In the genomic region with DNA sequence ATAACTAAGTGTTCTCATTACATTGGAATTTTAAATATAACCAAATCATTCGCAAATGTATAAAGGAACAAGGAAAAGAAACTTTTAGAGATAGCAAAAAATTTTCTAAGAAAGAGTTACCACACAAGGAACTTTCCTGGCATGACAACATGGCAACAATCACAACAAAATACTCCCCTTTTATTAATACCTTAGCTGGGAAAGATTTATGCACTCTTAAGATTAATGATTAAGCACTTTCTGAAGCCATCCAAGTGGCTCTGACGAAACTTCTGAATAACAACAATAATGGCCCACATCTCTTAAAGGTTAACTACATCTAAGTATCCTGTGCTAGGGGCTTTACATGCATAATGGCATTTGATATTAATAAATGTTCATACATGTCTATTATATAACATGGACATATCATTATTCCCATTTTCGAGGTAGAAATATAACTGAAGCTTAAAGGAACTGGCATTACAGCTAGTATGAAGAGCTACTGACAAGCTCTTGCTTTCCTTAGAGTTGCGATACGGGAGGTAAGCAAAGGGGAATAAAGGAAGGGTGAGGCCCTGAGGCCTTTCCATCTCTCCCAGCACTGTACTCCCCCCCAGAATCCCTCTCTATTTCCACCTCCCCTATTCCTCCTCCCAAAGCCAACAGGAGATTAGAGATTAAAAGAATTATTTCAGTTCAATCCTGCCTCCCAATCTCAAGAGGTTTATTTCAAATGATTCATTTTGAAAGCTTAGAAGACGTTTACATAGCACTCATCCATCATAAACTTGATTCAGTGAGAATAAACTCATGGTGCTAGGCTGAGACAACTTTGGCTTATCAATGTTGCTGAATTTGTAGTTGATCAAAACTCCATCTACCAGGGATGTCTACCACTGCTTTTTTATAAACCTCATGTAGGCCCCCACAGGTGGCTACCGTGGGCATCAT, we compare ENCODE assay signal across 1 cellular context.
TF ChIP-seq lines count a peak whose summit lies in the region.

No MANE protein-coding gene starts in this region.

TF ChIP-seq in HepG2, 621 proteins besides CTCF, POLR2A, EP300 and RAD21 (continued from another document):
- TF ChIP-seq NKX3-1 (CRISPR knock-in tag; IDR thresholded peaks at IDR 0.05): no peak
- no peak for TF ChIP-seq NFE2L2 (IDR thresholded peaks at IDR 0.05; ENCODE audit: low read length)
- TF ChIP-seq HNRNPH1 (optimal IDR thresholded peaks at IDR 0.05; ENCODE audit: low read depth, low read length): no peak
- no peak for TF ChIP-seq NR2F2 (IDR thresholded peaks at IDR 0.05; ENCODE audit: borderline replicate concordance, low read depth)
- TF ChIP-seq TOE1 (CRISPR knock-in tag; IDR thresholded peaks at IDR 0.05): no peak
